19 cellular contexts compared by ENCODE assay signal in the genomic region with DNA sequence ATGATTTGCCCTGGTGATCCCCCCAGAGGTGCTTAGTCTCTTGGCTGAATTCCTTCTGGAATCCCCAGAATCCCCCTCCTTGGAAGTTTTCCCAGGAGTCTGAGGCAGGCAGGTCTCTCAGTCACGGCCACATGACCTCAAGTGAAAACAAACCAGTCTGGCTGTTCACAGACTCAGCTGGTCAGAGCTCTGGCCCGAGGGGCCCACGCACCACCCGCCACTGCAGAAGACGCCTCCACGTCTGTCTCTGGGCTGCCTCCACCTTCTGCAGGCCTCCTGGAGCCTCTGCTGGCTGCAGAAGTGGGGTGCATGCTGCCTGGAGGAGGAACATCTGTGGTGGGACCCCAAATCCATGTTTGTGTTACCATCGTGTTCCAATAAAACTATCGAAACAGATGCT. TPM values are rescaled to one million over a fixed set of nuclear protein-coding genes. Genes with fewer than 3 reads are reported as not detected.
DNase-seq lines count a peak whose midpoint lies in the region; TF ChIP-seq lines count a peak whose summit lies in the region.
"Had no signal": no experiment of that assay in that cellular context is flagged by ENCODE, and none has a peak within 500 bp of the region (broad histone marks: within the 10 kb centered on the region; RNA-seq: fewer than 3 reads in every experiment).

No MANE protein-coding gene starts in this region.

- no peak overlapping the region for H3K4me3 Mint-ChIP-seq in HFFc6
- H3K4me3 Mint-ChIP-seq: CD4-positive, CD25-positive, alpha-beta regulatory T cell had no signal

- no peak overlapping the region for H3K27ac Mint-ChIP-seq in HFFc6

- no peaks in the 10 kb centered on the region for H3K9me3 ChIP-seq in Peyer's patch
- no peaks in the 10 kb centered on the region for H3K9me3 ChIP-seq in suprapubic skin

- peaks cover 30% of the 10 kb centered on the region for H3K9me3 Mint-ChIP-seq in HFFc6

- no peak for TF ChIP-seq CTCF in Peyer's patch (IDR thresholded peaks at IDR 0.05)
- no peak for TF ChIP-seq CTCF in suprapubic skin (IDR thresholded peaks at IDR 0.05)
- no peak for TF ChIP-seq CTCF in coronary artery (IDR thresholded peaks at IDR 0.05)
- TF ChIP-seq CTCF in HFFc6 (IDR thresholded peaks at IDR 0.05), result no peak

- no peaks in the 10 kb centered on the region for H3K4me1 ChIP-seq in Peyer's patch
- H3K4me1 ChIP-seq in suprapubic skin, result no peaks in the 10 kb centered on the region

- 82% methylated on average over 8 of the region's 8 CpGs for WGBS in suprapubic skin

- no peaks in the 10 kb centered on the region for H3K4me1 Mint-ChIP-seq in HFFc6 (ENCODE audit: low read depth)

- H3K27ac ChIP-seq in Peyer's patch (no peak overlapping the region), suprapubic skin (no peak overlapping the region), coronary artery (peak overlapping the region in 1 of 2 donors; percentile 25)
- H3K27ac ChIP-seq: KMS-11 had no signal

- TF ChIP-seq POLR2A in Peyer's patch (IDR thresholded peaks at IDR 0.05) (no peak), suprapubic skin (IDR thresholded peaks at IDR 0.05) (no peak)

- DNase-seq in activated effector memory CD4-positive, alpha-beta T cell treated with anti-CD3 and anti-CD28 coated beads, Interleukin-2, amount 50 U/mL, for 16 hours, result peak; percentile 34
- DNase-seq in activated effector memory CD4-positive, alpha-beta T cell treated with Interleukin-2 at 50 U/mL for 16 hours, result no peak
- DNase-seq in Peyer's patch, result peak in 2 of 3 donors; percentile 19 to 41
- peak; percentile 26 for DNase-seq in inferior parietal cortex (ENCODE audit: extremely low spot score)
- peak; percentile 18 to 63 for DNase-seq in suprapubic skin (ENCODE audit: low spot score in 2 of 2)
- no peak for DNase-seq in coronary artery (ENCODE audit: low spot score)
- DNase-seq in GM03348 (ENCODE audit: low spot score), result no peak
- no peak for DNase-seq in HFFc6
- DNase-seq: CD4-positive, CD25-positive, alpha-beta regulatory T cell; DMS53; H7; NCI-H1092; NCI-H1694 treated with DMSO at 0.1 percent for 48 hours; NCI-H69; NK-92 treated with Interleukin-12 subunit alpha and Interleukin-12 subunit beta, amount 100 ng/mL, for 24 hours; OCI-M1 had no signal

- H3K27me3 ChIP-seq in Peyer's patch (no peaks in the 10 kb centered on the region), suprapubic skin (no peaks in the 10 kb centered on the region)

- H3K4me3 ChIP-seq in Peyer's patch, result no peak overlapping the region
- H3K4me3 ChIP-seq in suprapubic skin, result no peak overlapping the region
- H3K4me3 ChIP-seq in coronary artery, result no peak overlapping the region
- H3K4me3 ChIP-seq: GM12878 had no signal

- peaks cover 2% of the 10 kb centered on the region; the same call in 1 of the 2 replicates for H3K27me3 Mint-ChIP-seq in HFFc6 (ENCODE audit: insufficient read depth)
- H3K27me3 Mint-ChIP-seq: CD4-positive, CD25-positive, alpha-beta regulatory T cell had no signal

- H3K36me3 Mint-ChIP-seq in HFFc6 (ENCODE audit: low read depth), result no peaks in the 10 kb centered on the region

- no peak for TF ChIP-seq EP300 in suprapubic skin (IDR thresholded peaks at IDR 0.05)

- no peaks in the 10 kb centered on the region for H3K36me3 ChIP-seq in Peyer's patch
- H3K36me3 ChIP-seq in suprapubic skin, result no peaks in the 10 kb centered on the region

RNA-seq across cellular contexts. Expression of gene HRH2, which starts 52.5 kb away (rescaled TPM):
- total RNA-seq in Peyer's patch (1 to 10 TPM in 3 of 4 donors, under 1 TPM in 1; 0.83 to 8.6 (median 2.2) TPM), suprapubic skin (1 to 10 TPM in 2 of 4 donors, under 1 TPM in 2; 0.81 to 1.4 (median 1.0) TPM)
- not detected for total RNA-seq in HFFc6 (2021; fragmentation: NEBNext Ultra II Directional; extraction: Animal tissue kit (Norgen Biotek cat#: 25700))
- total RNA-seq: MCF 10A had no signal

Comparison
In these comparisons a context has a peak if more than half of its experiments do, and no peak if none do; other contexts are left out.
1. DNase-seq: peak in activated effector memory CD4-positive, alpha-beta T cell treated with anti-CD3 and anti-CD28 coated beads, Interleukin-2, amount 50 U/mL, for 16 hours (single experiment), Peyer's patch (2 of 3), inferior parietal cortex (single experiment) and suprapubic skin (2 of 2); none in activated effector memory CD4-positive, alpha-beta T cell treated with Interleukin-2 at 50 U/mL for 16 hours (single experiment), coronary artery (single experiment), GM03348 (single experiment) and HFFc6 (single experiment).